ENCODE assay signal across 8 cellular contexts in genomic region chr3:50436063-50436674, GRCh38.
DNase-seq lines count a peak whose midpoint lies in the region; ATAC-seq and TF ChIP-seq lines count a peak whose summit lies in the region.

No MANE protein-coding gene starts in this region.

- no peak overlapping the region for H3K27ac ChIP-seq in breast epithelium

- no peaks in the 10 kb centered on the region for H3K4me1 ChIP-seq in breast epithelium

- no peaks in the 10 kb centered on the region for H3K9me3 ChIP-seq in breast epithelium

- no peaks in the 10 kb centered on the region for H3K27me3 ChIP-seq in breast epithelium

- no peak overlapping the region for H3K4me3 Mint-ChIP-seq in WTC11

- no peaks in the 10 kb centered on the region for H3K36me3 ChIP-seq in breast epithelium

- no peak overlapping the region for H3K4me3 ChIP-seq in breast epithelium

- no peak for TF ChIP-seq POLR2A in breast epithelium (IDR thresholded peaks at IDR 0.05)

- H3K27ac Mint-ChIP-seq in WTC11: no peak overlapping the region

- ATAC-seq in WTC11: peak; percentile 92
- peak; percentile 93 for ATAC-seq in left colon
- ATAC-seq in GM18517 (IDR thresholded peaks at IDR 0.05; ENCODE audit: unreplicated experiment): no peak

- intact Hi-C loops in breast epithelium (cut with DNase I; ENCODE audit: low total_unique reads): loop anchor here (5.0 to 10.0 kb wide), 2 partner anchors 89 to 776 kb away; no protein-coding TSS in a partner anchor
- intact Hi-C loops in left colon (cut with DNase I, micrococcal nuclease): loop anchor here (5.0 to 10.0 kb wide), 2 partner anchors 106 to 109 kb away; no protein-coding TSS in a partner anchor

- CTCF ChIA-PET in WTC11 (lab: Charles Lee): interaction anchor here (0.6 to 4.7 kb wide), 14 partner anchors 9 to 176 kb away, joined by 3 to 46 read pairs (median 4); partner anchors contain the start of genes CISH, CYB561D2, HEMK1 and NPRL2

- DNase-seq in DMS153 treated with DMSO at 0.1 percent for 48 hours (lab: John Stamatoyannopoulos, UW; ENCODE audit: unreplicated experiment) (peak; percentile 2), DMS153 (lab: John Stamatoyannopoulos, UW) (no peak), WTC11 (ENCODE audit: low spot score) (peak; percentile 89), breast epithelium (ENCODE audit: low spot score in 2 of 2) (peak; percentile 43 to 78), left colon (peak in 1 of 2 donors; percentile 77)
- peak; percentile 28 to 71 (median 47) for DNase-seq in stimulated activated CD4-positive, alpha-beta T cell treated with anti-CD3 and anti-CD28 coated beads, TNF-alpha, amount 100 ng/mL, for 1 hour (ENCODE audit: low read depth in 3 of 3, low spot score in 1 of 3)

- H3K4me1 Mint-ChIP-seq in WTC11: no peaks in the 10 kb centered on the region; the same call in 1 of the 2 replicates

- no peaks in the 10 kb centered on the region for H3K27me3 Mint-ChIP-seq in WTC11 (ENCODE audit: low read depth)

- TF ChIP-seq CTCF in LNCAP (IDR thresholded peaks at IDR 0.05): peak; percentile 95
- TF ChIP-seq CTCF in WTC11 (IDR thresholded peaks at IDR 0.05): peak; percentile 91
- peak; percentile 50 to 80 (median 70) for TF ChIP-seq CTCF in breast epithelium (IDR thresholded peaks at IDR 0.05)

- POLR2A ChIA-PET in WTC11 (lab: Charles Lee): no interaction called here

- H3K36me3 Mint-ChIP-seq in WTC11: no peaks in the 10 kb centered on the region

- H3K9me3 Mint-ChIP-seq in WTC11: no peaks in the 10 kb centered on the region

TF ChIP-seq in WTC11, 78 proteins besides CTCF, POLR2A, EP300 and RAD21:
- TF ChIP-seq ESRRA (CRISPR knock-in tag; IDR thresholded peaks at IDR 0.05; ENCODE audit: borderline replicate concordance) (peak; percentile 79; the same call in 1 of the 2 replicates), ZNF317 (CRISPR knock-in tag; IDR thresholded peaks at IDR 0.05; ENCODE audit: borderline replicate concordance, low read depth) (no peak), KAT7 (CRISPR knock-in tag; IDR thresholded peaks at IDR 0.05; ENCODE audit: borderline replicate concordance) (no peak)
- TF ChIP-seq, protein P1, sequence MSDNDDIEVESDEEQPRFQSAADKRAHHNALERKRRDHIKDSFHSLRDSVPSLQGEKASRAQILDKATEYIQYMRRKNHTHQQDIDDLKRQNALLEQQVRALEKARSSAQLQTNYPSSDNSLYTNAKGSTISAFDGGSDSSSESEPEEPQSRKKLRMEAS (CRISPR knock-in tag; IDR thresholded peaks at IDR 0.05): 0 out of 2 replicates have a peak, but pooled peaks have one; percentile 30
TF ChIP-seq in WTC11: peak in this region for 2.
